ENCODE assay signal across 8 cellular contexts in the genomic region with DNA sequence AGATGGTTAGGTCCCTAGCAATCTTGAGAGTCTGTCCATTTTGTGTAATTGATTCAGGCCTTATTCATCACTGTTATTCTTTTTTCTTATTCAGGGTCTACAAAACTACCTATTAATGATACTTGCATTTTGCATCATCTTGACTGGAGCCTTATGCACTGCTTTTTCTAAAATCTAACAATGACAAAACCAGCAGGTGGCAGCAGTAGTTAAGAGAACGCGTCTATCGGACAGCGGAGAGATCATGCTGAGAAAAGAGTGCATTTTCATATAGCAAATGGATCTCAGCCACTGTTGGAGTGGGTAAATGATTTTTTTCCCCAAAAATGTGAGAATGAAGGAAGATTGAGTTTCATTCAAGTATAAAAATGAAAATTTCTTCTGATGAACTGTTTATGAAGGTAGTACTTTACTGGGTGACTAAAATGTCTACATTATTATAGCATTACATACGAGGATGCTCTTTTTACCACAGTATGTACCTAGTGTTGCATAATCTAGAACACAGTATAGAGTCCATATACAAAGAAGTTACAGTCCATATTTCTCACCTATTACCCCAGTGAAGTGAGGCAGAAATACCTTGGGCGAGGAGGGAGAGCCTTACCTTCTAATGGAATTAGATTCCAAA. TPM values are rescaled to one million over a fixed set of nuclear protein-coding genes. Genes with fewer than 3 reads are reported as not detected.
DNase-seq lines count a peak whose midpoint lies in the region; ATAC-seq and TF ChIP-seq lines count a peak whose summit lies in the region.

No MANE protein-coding gene starts in this region.

- ATAC-seq in GM19025 (IDR thresholded peaks at IDR 0.05; ENCODE audit: low read depth, unreplicated experiment) (peak; percentile 74), HG03097 (IDR thresholded peaks at IDR 0.05; ENCODE audit: low FRiP score, unreplicated experiment) (peak; percentile 74)
- peak; percentile 71 for ATAC-seq in activated CD8-positive, alpha-beta T cell treated with anti-CD3 and anti-CD28 coated beads, Interleukin-2, amount 10 ng/mL, durations not matched to agents 7 days and 5 days

- H3K4me2 ChIP-seq in neural progenitor cell: no peak overlapping the region

- no peak overlapping the region for H3K27ac ChIP-seq in neural progenitor cell

- in situ Hi-C loops in Caki2 (cut with HindIII; ENCODE audit: low pct_unique_long_range_greater_than_20kb, low sequenced_read_pairs): no loop called here

- H2AFZ ChIP-seq in neural progenitor cell (replicated peaks): no peak overlapping the region

- no peaks in the 10 kb centered on the region for H3K4me1 Mint-ChIP-seq in activated CD8-positive, alpha-beta T cell treated with anti-CD3 and anti-CD28 coated beads, Interleukin-2, amount 10 ng/mL, durations not matched to agents 7 days and 5 days (ENCODE audit: low read depth)
- peaks cover 3% of the 10 kb centered on the region for H3K4me1 Mint-ChIP-seq in neural progenitor cell

- peaks cover 2% of the 10 kb centered on the region for H3K27me3 Mint-ChIP-seq in activated CD8-positive, alpha-beta T cell treated with anti-CD3 and anti-CD28 coated beads, Interleukin-2, amount 10 ng/mL, durations not matched to agents 7 days and 5 days (ENCODE audit: low read depth)
- H3K27me3 Mint-ChIP-seq in neural progenitor cell (ENCODE audit: insufficient read depth, low read depth): no peaks in the 10 kb centered on the region

- no peak overlapping the region for H3K27ac Mint-ChIP-seq in activated CD8-positive, alpha-beta T cell treated with anti-CD3 and anti-CD28 coated beads, Interleukin-2, amount 10 ng/mL, durations not matched to agents 7 days and 5 days
- no peak overlapping the region for H3K27ac Mint-ChIP-seq in neural progenitor cell

- no peaks in the 10 kb centered on the region for H4K20me1 ChIP-seq in neural progenitor cell (ENCODE audit: low read depth)

- POLR2A ChIA-PET in activated CD8-positive, alpha-beta T cell treated with anti-CD3 and anti-CD28 coated beads, Interleukin-2, amount 10 ng/mL, durations not matched to agents 7 days and 5 days (lab: Charles Lee): no interaction called here

- CTCF ChIA-PET in activated CD8-positive, alpha-beta T cell treated with anti-CD3 and anti-CD28 coated beads, Interleukin-2, amount 10 ng/mL, durations not matched to agents 7 days and 5 days (lab: Charles Lee): no interaction called here

- H3K9me3 Mint-ChIP-seq in activated CD8-positive, alpha-beta T cell treated with anti-CD3 and anti-CD28 coated beads, Interleukin-2, amount 10 ng/mL, durations not matched to agents 7 days and 5 days (ENCODE audit: insufficient read depth): no peaks in the 10 kb centered on the region
- no peaks in the 10 kb centered on the region for H3K9me3 Mint-ChIP-seq in neural progenitor cell

- H3K79me2 ChIP-seq in neural progenitor cell (ENCODE audit: low read depth): no peaks in the 10 kb centered on the region

- H3K4me1 ChIP-seq in neural progenitor cell: no peaks in the 10 kb centered on the region

- TF ChIP-seq CTCF in fibroblast of mammary gland (conservative IDR thresholded peaks at IDR 0.05; ENCODE audit: control insufficient read depth, insufficient read depth, low read depth, low read length) (peak; percentile 73), neural progenitor cell (IDR thresholded peaks at IDR 0.05) (peak; percentile 73)

- no peaks in the 10 kb centered on the region for H3F3A ChIP-seq in neural progenitor cell (ENCODE audit: low read depth)

- no peaks in the 10 kb centered on the region for H3K9me3 ChIP-seq in neural progenitor cell (ENCODE audit: low read depth)

- no peak overlapping the region for H3K9ac ChIP-seq in neural progenitor cell

- H3K4me3 ChIP-seq in fibroblast of mammary gland (ENCODE audit: control insufficient read depth, low read depth, low read length): no peak overlapping the region
- no peak overlapping the region for H3K4me3 ChIP-seq in neural progenitor cell

- no peaks in the 10 kb centered on the region for H3K36me3 Mint-ChIP-seq in activated CD8-positive, alpha-beta T cell treated with anti-CD3 and anti-CD28 coated beads, Interleukin-2, amount 10 ng/mL, durations not matched to agents 7 days and 5 days (ENCODE audit: low read depth)
- H3K36me3 Mint-ChIP-seq in neural progenitor cell: no peaks in the 10 kb centered on the region

- peak; percentile 39 for DNase-seq in Caki2 (ENCODE audit: low read depth)
- peak; percentile 20 for DNase-seq in NCI-H2107 treated with DMSO at 0.1 percent for 48 hours (lab: John Stamatoyannopoulos, UW; ENCODE audit: unreplicated experiment)
- peak; percentile 61 for DNase-seq in activated CD8-positive, alpha-beta T cell treated with anti-CD3 and anti-CD28 coated beads, Interleukin-2, amount 10 ng/mL, durations not matched to agents 7 days and 5 days
- DNase-seq in fibroblast of mammary gland (ENCODE audit: low read depth): peak; percentile 67
- peak; percentile 76 for DNase-seq in neural progenitor cell (ENCODE audit: low spot score)
- DNase-seq in activated effector memory CD4-positive, alpha-beta T cell treated with anti-CD3 and anti-CD28 coated beads, Interleukin-2, amount 50 U/mL, for 16 hours: no peak

- H3K36me3 ChIP-seq in neural progenitor cell: no peaks in the 10 kb centered on the region

- H3K4me3 Mint-ChIP-seq in activated CD8-positive, alpha-beta T cell treated with anti-CD3 and anti-CD28 coated beads, Interleukin-2, amount 10 ng/mL, durations not matched to agents 7 days and 5 days: no peak overlapping the region
- no peak overlapping the region for H3K4me3 Mint-ChIP-seq in neural progenitor cell

- no peaks in the 10 kb centered on the region for H3K27me3 ChIP-seq in neural progenitor cell

RNA-seq across cellular contexts. Expression of a gene that starts 43.2 kb away (rescaled TPM):
- 17.0 and 25.4 TPM in 2 replicates for total RNA-seq in Caki2 (2014; rRNA removed; shearing (Covaris generic); ENCODE audit: low replicate concordance)
- total RNA-seq in activated CD8-positive, alpha-beta T cell treated with anti-CD3 and anti-CD28 coated beads, Interleukin-2, amount 10 ng/mL, durations not matched to agents 7 days and 5 days: not detected
- total RNA-seq in neural progenitor cell (ENCODE audit: low replicate concordance): 2.0 and 4.1 TPM in 2 replicates
